In the genomic region with DNA sequence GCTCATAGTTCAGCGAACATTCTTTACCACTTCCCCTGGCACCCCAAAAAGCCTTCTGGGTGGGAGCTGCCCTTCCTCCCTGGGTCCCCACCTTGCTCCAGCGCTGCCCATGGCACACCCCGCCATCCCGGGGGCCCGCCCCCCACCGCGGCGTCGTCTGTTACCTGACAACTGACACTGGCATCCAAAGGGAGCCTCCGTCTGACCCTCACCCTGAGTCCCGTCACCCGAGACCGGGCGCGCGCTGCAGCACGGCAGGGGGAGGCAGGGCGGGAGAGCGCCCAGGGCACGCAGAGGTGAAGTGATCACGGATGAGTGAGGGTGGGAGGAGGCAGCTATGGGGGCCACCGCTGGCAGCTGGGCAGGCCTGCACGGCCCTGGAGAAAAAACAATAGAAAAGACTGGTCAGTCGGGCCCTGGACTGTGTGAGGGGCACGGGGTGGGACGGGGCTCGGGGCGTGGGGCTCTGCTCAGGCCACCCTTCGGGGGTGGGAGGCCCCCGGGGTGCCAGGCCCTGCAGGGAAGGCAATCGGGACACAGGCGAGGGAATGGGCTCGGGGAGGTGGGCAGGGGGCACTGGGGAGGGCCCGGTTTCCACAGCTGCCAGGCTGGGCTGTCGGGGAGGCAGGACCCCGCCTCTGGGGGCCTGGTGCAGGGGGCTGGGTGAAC, we compare ENCODE assay signal across 11 cellular contexts. TPM values are rescaled to one million over a fixed set of nuclear protein-coding genes. Genes with fewer than 3 reads are reported as not detected.
DNase-seq lines count a peak whose midpoint lies in the region; TF ChIP-seq lines count a peak whose summit lies in the region.
"Had no signal": no experiment of that assay in that cellular context is flagged by ENCODE, and none has a peak within 500 bp of the region (broad histone marks: within the 10 kb centered on the region; RNA-seq: fewer than 3 reads in every experiment).

No MANE protein-coding gene starts in this region.

- peak overlapping the region in 3 of 5 experiments; percentile 70 to 79 (median 73) for H3K4me3 Mint-ChIP-seq in brain

- H3K9me3 ChIP-seq in BLaER1 treated with 17β-estradiol and CSF1 and Interleukin-3, amounts not matched to agents 10 nM and 100 nM (replicated peaks in 1 of 11): peaks cover 0 to 31% (median 6%) of the 10 kb centered on the region in 11 experiments; a peak in 10 of 22 replicates
- no peaks in the 10 kb centered on the region for H3K9me3 ChIP-seq in mucosa of stomach (ENCODE audit: control insufficient read depth, low read length)
- H3K9me3 ChIP-seq: Caco-2 had no signal

- H3K4me2 ChIP-seq in BLaER1 treated with 17β-estradiol and CSF1 and Interleukin-3, amounts not matched to agents 10 nM and 100 nM: peak overlapping the region; percentile 57 to 96 (median 79)

- peak overlapping the region in 4 of 11 experiments; percentile 19 to 34 (median 24); a peak in 4 of 22 replicates for H3K27ac ChIP-seq in BLaER1 treated with 17β-estradiol and CSF1 and Interleukin-3, amounts not matched to agents 10 nM and 100 nM
- H3K27ac ChIP-seq: gastrocnemius medialis had no signal

- H3K4me3 ChIP-seq in BLaER1 treated with 17β-estradiol and CSF1 and Interleukin-3, amounts not matched to agents 10 nM and 100 nM: peak overlapping the region in 2 of 10 experiments; percentile 43 to 50; a peak in 3 of 20 replicates
- H3K4me3 ChIP-seq in H7 (ENCODE audit: insufficient read depth, low read depth, low read length) (peak overlapping the region; percentile 41), mucosa of stomach (ENCODE audit: low read length) (no peak overlapping the region)
- H3K4me3 ChIP-seq: gastrocnemius medialis, lung had no signal

- peaks cover 0 to 23% (median 5%) of the 10 kb centered on the region in 11 experiments; a peak in 16 of 22 replicates for H3K27me3 ChIP-seq in BLaER1 treated with 17β-estradiol and CSF1 and Interleukin-3, amounts not matched to agents 10 nM and 100 nM
- H3K27me3 ChIP-seq in H7 (ENCODE audit: control insufficient read depth, insufficient read depth, low read length): no peaks in the 10 kb centered on the region
- peaks cover 4% of the 10 kb centered on the region for H3K27me3 ChIP-seq in mucosa of stomach (ENCODE audit: control insufficient read depth, insufficient read depth, low read length)

- H4K20me1 ChIP-seq in BLaER1 treated with 17β-estradiol and CSF1 and Interleukin-3, amounts not matched to agents 10 nM and 100 nM: peaks cover 0 to 98% (median 8%) of the 10 kb centered on the region in 11 experiments; a peak in 11 of 22 replicates

- peak; percentile 73 for DNase-seq in H7
- DNase-seq in cerebellum (ENCODE audit: low spot score): no peak
- DNase-seq in NCI-H1436 (lab: John Stamatoyannopoulos, UW): no peak
- DNase-seq in NCI-H345 treated with DMSO at 0.1 percent for 48 hours (lab: John Stamatoyannopoulos, UW; ENCODE audit: unreplicated experiment): no peak
- no peak for DNase-seq in MV-4-11 (lab: John Stamatoyannopoulos, UW)
- DNase-seq: gastrocnemius medialis had no signal

- peaks cover 5% of the 10 kb centered on the region for H3K36me3 Mint-ChIP-seq in brain

- peaks cover 96% of the 10 kb centered on the region for H3K4me1 Mint-ChIP-seq in brain

- peak overlapping the region in 8 of 11 experiments; percentile 16 to 65 (median 36); a peak in 5 of 22 replicates for H3K9ac ChIP-seq in BLaER1 treated with 17β-estradiol and CSF1 and Interleukin-3, amounts not matched to agents 10 nM and 100 nM
- H3K9ac ChIP-seq in mucosa of stomach (ENCODE audit: low read length): peak overlapping the region; percentile 24

- no peak for TF ChIP-seq CTCF in brain (conservative IDR thresholded peaks at IDR 0.05)

- peaks cover 3% of the 10 kb centered on the region for H3K27me3 Mint-ChIP-seq in brain

- H3K9me3 Mint-ChIP-seq in brain: peaks cover 0 to 2% (median 0%) of the 10 kb centered on the region in 5 experiments

- H3K4me1 ChIP-seq in BLaER1 treated with 17β-estradiol and CSF1 and Interleukin-3, amounts not matched to agents 10 nM and 100 nM: peaks cover 15 to 72% (median 49%) of the 10 kb centered on the region in 10 experiments; a peak in 19 of 20 replicates
- H3K4me1 ChIP-seq in mucosa of stomach (ENCODE audit: control insufficient read depth, insufficient read depth, low read length): peaks cover 12% of the 10 kb centered on the region
- H3K4me1 ChIP-seq: Caco-2 had no signal

- peak overlapping the region in 3 of 5 experiments; percentile 92 to 93 (median 92) for H3K27ac Mint-ChIP-seq in brain

- peaks cover 0 to 12% (median 0%) of the 10 kb centered on the region in 11 experiments; a peak in 4 of 22 replicates for H3K36me3 ChIP-seq in BLaER1 treated with 17β-estradiol and CSF1 and Interleukin-3, amounts not matched to agents 10 nM and 100 nM
- H3K36me3 ChIP-seq in H7 (replicated peaks; ENCODE audit: control insufficient read depth, insufficient read depth, low read length): no peaks in the 10 kb centered on the region
- H3K36me3 ChIP-seq in mucosa of stomach (ENCODE audit: control insufficient read depth, insufficient read depth, low read length): no peaks in the 10 kb centered on the region
- H3K36me3 ChIP-seq: gastrocnemius medialis had no signal

RNA-seq across cellular contexts. Expression of gene BCL11B, which starts 40.7 kb away (rescaled TPM):
- total RNA-seq in H7 (2014; rRNA removed; shearing (Covaris generic)): 5.7 and 6.1 TPM in 2 replicates
- 1.6 TPM for polyA plus RNA-seq in brain (ENCODE audit: insufficient read depth, low read depth, low replicate concordance)
- 5.1 TPM for total RNA-seq in cerebellum
